In the genomic region with DNA sequence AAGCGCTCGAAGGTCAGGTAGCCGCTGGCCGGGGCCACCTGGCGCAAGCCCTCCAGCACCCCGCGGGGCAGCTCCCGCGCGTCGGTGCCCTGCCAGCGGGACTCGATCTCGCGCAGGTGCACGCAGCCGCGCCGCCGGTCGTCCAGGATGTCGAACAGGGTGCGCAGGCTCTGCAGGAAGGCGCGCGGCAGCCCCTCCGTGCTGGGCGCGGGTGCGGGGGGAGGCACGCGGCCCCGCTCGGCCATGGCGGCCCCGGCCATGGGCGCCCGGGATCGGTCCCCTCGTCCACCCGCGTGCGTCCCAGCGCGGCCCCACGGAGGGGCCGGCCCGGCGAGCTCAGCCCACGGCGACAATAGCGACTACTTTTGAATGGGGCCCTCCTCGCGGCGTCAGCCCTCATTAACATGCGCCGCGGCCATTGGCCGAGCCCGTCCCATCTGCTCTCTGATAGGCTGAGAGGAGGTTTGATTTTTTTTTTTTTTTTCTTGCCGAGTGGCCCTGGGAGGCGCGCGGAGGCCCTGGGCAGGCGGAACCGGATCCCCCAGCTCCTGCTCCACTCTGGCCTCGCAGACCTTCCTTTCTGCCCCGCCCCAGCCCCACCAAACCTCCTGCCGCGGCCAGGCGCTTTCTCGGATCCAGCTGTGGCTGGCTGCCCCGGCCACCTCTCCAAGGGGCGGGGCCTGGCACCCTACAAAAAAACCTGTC, we compare ENCODE assay signal across 8 cellular contexts. TPM values are rescaled to one million over a fixed set of nuclear protein-coding genes. Genes with fewer than 3 reads are reported as not detected.
A peak's percentile ranks its signal among the peaks of the same experiment; 100 is the strongest.
DNase-seq lines count a peak whose midpoint lies in the region; ATAC-seq and TF ChIP-seq lines count a peak whose summit lies in the region.

A gene with protein sequence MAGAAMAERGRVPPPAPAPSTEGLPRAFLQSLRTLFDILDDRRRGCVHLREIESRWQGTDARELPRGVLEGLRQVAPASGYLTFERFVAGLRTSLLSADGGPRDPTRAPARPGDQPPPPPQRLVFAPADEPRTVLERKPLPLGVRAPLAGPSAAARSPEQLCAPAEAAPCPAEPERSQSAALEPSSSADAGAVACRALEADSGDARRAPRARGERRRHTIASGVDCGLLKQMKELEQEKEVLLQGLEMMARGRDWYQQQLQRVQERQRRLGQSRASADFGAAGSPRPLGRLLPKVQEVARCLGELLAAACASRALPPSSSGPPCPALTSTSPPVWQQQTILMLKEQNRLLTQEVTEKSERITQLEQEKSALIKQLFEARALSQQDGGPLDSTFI (minus strand): TSS at position 357 of the 705 bp plus-strand sequence. CDS start 97 bp downstream, at position 260.

- no TSS peak for BruUV-seq in PC-9 (replicated peaks; lab: Mats Ljungman, UMichigan)

- H3K9me3 ChIP-seq in PC-9 (ENCODE audit: insufficient read depth, low read depth): no peaks in the 10 kb centered on the region
- no peaks in the 10 kb centered on the region for H3K9me3 ChIP-seq in mucosa of stomach (ENCODE audit: control insufficient read depth, low read length)

- H3F3A ChIP-seq in PC-9 (ENCODE audit: insufficient read depth, low read depth): peaks cover 23% of the 10 kb centered on the region

- TF ChIP-seq POLR2A in erythroblast (IDR thresholded peaks at IDR 0.05; ENCODE audit: low read length): peak; percentile 52

- peak; percentile 72 for ATAC-seq in GM21529 (IDR thresholded peaks at IDR 0.05; ENCODE audit: unreplicated experiment)

- H3K9me2 ChIP-seq in PC-9 (ENCODE audit: insufficient read depth): no peaks in the 10 kb centered on the region

- peaks cover 25% of the 10 kb centered on the region for H3K4me1 ChIP-seq in PC-9 (replicated peaks; ENCODE audit: insufficient read depth)
- H3K4me1 ChIP-seq in mucosa of stomach (ENCODE audit: control insufficient read depth, insufficient read depth, low read length): peaks cover 42% of the 10 kb centered on the region

- no peaks in the 10 kb centered on the region for H3K36me3 ChIP-seq in PC-9 (ENCODE audit: low read depth)
- no peaks in the 10 kb centered on the region for H3K36me3 ChIP-seq in mucosa of stomach (ENCODE audit: control insufficient read depth, insufficient read depth, low read length)

- H3K4me2 ChIP-seq in PC-9: peak within 1 kb of the TSS; percentile 90

- no peak within 1 kb of the TSS for H3K27ac ChIP-seq in PC-9

- H2AFZ ChIP-seq in PC-9: peak within 1 kb of the TSS; percentile 63

- H3K79me2 ChIP-seq in PC-9 (ENCODE audit: low read depth): peaks cover 18% of the 10 kb centered on the region; the same call in 1 of the 2 replicates

- POLR2A ChIA-PET in PC-9 (lab: Charles Lee; ENCODE audit: unreplicated experiment): interaction anchor here (0.5 to 1.1 kb wide), 6 partner anchors 15 to 270 kb away, joined by 4 to 15 read pairs (median 6); partner anchors contain the start of genes CLIC3, MAN1B1 and TUBB4B

- no peak for TF ChIP-seq CTCF in PC-9 (conservative IDR thresholded peaks at IDR 0.05)

- CTCF ChIA-PET in PC-9 (lab: Charles Lee): interaction anchor here (0.5 to 2.0 kb wide), 11 partner anchors 10 to 358 kb away, joined by 3 to 10 read pairs (median 5); partner anchors contain the start of gene DIPK1B

- intact Hi-C loops in PC-9 (cut with micrococcal nuclease; ENCODE audit: unreplicated experiment): loop anchor here (1.0 kb wide), 2 partner anchors 16 to 157 kb away; partner anchors contain the start of genes MAN1B1 and RNF224

- peak within 1 kb of the TSS; percentile 67 for H3K4me3 ChIP-seq in PC-9
- peak within 1 kb of the TSS; percentile 25 for H3K4me3 ChIP-seq in mucosa of stomach (ENCODE audit: low read length)

- H3K9ac ChIP-seq in mucosa of stomach (ENCODE audit: low read length): peak within 1 kb of the TSS; percentile 65

- H3K27me3 ChIP-seq in PC-9 (ENCODE audit: insufficient read depth, low read depth): no peaks in the 10 kb centered on the region
- H3K27me3 ChIP-seq in mucosa of stomach (ENCODE audit: control insufficient read depth, insufficient read depth, low read length): peaks cover 13% of the 10 kb centered on the region

- DNase-seq in D341Med (ENCODE audit: low spot score) (peak; percentile 94), KG1 (lab: John Stamatoyannopoulos, UW) (peak; percentile 67), PC-9 (peak; percentile 87 to 96), activated T-cell treated with anti-CD3 and anti-CD28 coated beads for 4 hours (peak; percentile 65), erythroblast (lab: John Stamatoyannopoulos, UW) (peak; percentile 92)
- peak; percentile 58 for DNase-seq in stimulated activated CD8-positive, alpha-beta memory T cell treated with anti-CD3 and anti-CD28 coated beads, Interleukin-7, amount 100 ng/mL, for 24 hours (ENCODE audit: low read depth)

- peaks cover 10% of the 10 kb centered on the region; the same call in 1 of the 2 replicates for H4K20me1 ChIP-seq in PC-9 (ENCODE audit: insufficient read depth)

RNA-seq across cellular contexts. Expression of the gene that starts here (rescaled TPM):
- total RNA-seq in PC-9 (2021): 46.9 and 50.3 TPM in 2 replicates
